Comparison of ENCODE assay signal across 1 cellular context in genomic region chr10:62384057-62384446, GRCh38.
TF ChIP-seq lines count a peak whose summit lies in the region.

No MANE protein-coding gene starts in this region.

TF ChIP-seq in GM23338, 12 proteins besides CTCF, POLR2A, EP300 and RAD21 (continued from another document):
- TF ChIP-seq, protein P1, sequence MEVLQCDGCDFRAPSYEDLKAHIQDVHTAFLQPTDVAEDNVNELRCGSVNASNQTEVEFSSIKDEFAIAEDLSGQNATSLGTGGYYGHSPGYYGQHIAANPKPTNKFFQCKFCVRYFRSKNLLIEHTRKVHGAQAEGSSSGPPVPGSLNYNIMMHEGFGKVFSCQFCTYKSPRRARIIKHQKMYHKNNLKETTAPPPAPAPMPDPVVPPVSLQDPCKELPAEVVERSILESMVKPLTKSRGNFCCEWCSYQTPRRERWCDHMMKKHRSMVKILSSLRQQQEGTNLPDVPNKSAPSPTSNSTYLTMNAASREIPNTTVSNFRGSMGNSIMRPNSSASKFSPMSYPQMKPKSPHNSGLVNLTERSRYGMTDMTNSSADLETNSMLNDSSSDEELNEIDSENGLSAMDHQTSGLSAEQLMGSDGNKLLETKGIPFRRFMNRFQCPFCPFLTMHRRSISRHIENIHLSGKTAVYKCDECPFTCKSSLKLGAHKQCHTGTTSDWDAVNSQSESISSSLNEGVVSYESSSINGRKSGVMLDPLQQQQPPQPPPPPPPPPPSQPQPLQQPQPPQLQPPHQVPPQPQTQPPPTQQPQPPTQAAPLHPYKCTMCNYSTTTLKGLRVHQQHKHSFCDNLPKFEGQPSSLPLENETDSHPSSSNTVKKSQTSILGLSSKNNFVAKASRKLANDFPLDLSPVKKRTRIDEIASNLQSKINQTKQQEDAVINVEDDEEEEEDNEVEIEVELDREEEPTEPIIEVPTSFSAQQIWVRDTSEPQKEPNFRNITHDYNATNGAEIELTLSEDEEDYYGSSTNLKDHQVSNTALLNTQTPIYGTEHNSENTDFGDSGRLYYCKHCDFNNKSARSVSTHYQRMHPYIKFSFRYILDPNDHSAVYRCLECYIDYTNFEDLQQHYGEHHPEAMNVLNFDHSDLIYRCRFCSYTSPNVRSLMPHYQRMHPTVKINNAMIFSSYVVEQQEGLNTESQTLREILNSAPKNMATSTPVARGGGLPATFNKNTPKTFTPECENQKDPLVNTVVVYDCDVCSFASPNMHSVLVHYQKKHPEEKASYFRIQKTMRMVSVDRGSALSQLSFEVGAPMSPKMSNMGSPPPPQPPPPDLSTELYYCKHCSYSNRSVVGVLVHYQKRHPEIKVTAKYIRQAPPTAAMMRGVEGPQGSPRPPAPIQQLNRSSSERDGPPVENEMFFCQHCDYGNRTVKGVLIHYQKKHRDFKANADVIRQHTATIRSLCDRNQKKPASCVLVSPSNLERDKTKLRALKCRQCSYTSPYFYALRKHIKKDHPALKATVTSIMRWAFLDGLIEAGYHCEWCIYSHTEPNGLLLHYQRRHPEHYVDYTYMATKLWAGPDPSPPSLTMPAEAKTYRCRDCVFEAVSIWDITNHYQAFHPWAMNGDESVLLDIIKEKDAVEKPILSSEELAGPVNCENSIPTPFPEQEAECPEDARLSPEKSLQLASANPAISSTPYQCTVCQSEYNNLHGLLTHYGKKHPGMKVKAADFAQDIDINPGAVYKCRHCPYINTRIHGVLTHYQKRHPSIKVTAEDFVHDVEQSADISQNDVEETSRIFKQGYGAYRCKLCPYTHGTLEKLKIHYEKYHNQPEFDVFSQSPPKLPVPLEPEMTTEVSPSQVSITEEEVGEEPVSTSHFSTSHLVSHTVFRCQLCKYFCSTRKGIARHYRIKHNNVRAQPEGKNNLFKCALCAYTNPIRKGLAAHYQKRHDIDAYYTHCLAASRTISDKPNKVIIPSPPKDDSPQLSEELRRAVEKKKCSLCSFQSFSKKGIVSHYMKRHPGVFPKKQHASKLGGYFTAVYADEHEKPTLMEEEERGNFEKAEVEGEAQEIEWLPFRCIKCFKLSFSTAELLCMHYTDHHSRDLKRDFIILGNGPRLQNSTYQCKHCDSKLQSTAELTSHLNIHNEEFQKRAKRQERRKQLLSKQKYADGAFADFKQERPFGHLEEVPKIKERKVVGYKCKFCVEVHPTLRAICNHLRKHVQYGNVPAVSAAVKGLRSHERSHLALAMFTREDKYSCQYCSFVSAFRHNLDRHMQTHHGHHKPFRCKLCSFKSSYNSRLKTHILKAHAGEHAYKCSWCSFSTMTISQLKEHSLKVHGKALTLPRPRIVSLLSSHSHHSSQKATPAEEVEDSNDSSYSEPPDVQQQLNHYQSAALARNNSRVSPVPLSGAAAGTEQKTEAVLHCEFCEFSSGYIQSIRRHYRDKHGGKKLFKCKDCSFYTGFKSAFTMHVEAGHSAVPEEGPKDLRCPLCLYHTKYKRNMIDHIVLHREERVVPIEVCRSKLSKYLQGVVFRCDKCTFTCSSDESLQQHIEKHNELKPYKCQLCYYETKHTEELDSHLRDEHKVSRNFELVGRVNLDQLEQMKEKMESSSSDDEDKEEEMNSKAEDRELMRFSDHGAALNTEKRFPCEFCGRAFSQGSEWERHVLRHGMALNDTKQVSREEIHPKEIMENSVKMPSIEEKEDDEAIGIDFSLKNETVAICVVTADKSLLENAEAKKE (CRISPR knock-in tag; IDR thresholded peaks at IDR 0.05) = no peak
